1 cellular context compared by ENCODE assay signal in genomic region chr19:12956446-12957388, GRCh38.
A peak's percentile ranks its signal among the peaks of the same experiment; 100 is the strongest.
TF ChIP-seq lines count a peak whose summit lies in the region.

Gene GADD45GIP1 (minus strand): TSS chr19:12957223. CDS start chr19:12957212, 11 bp downstream.

TF ChIP-seq in HepG2, 621 proteins besides CTCF, POLR2A, EP300 and RAD21 (continued from another document and continues in another):
- TF ChIP-seq ZBTB2 (CRISPR knock-in tag; IDR thresholded peaks at IDR 0.05; ENCODE audit: low read depth) (peak; percentile 65; the same call in 1 of the 2 replicates), ZNF749 (CRISPR knock-in tag; IDR thresholded peaks at IDR 0.05; ENCODE audit: borderline replicate concordance) (no peak), GMEB1 (CRISPR knock-in tag; IDR thresholded peaks at IDR 0.05; ENCODE audit: borderline replicate concordance) (peak; percentile 63; the same call in 1 of the 2 replicates), GMEB2 (CRISPR knock-in tag; IDR thresholded peaks at IDR 0.05; ENCODE audit: low read depth) (no peak), TFDP2 (CRISPR knock-in tag; IDR thresholded peaks at IDR 0.05) (peak; percentile 50; the same call in 1 of the 2 replicates), TRIM22 (IDR thresholded peaks at IDR 0.05) (no peak), ZNF737 (CRISPR knock-in tag; IDR thresholded peaks at IDR 0.05; ENCODE audit: borderline replicate concordance) (peak; percentile 67; the same call in 1 of the 2 replicates), ZNF646 (CRISPR knock-in tag; IDR thresholded peaks at IDR 0.05) (no peak), ZNF501 (CRISPR knock-in tag; IDR thresholded peaks at IDR 0.05) (peak; percentile 86), BRF2 (CRISPR knock-in tag; IDR thresholded peaks at IDR 0.05) (no peak), TSC22D2 (CRISPR knock-in tag; IDR thresholded peaks at IDR 0.05; ENCODE audit: borderline replicate concordance) (peak; percentile 53; the same call in 1 of the 2 replicates), ZNF607 (CRISPR knock-in tag; IDR thresholded peaks at IDR 0.05; ENCODE audit: borderline replicate concordance) (peak; percentile 90), ZBTB4 (CRISPR knock-in tag; IDR thresholded peaks at IDR 0.05; ENCODE audit: borderline replicate concordance) (no peak), RFX3 (CRISPR knock-in tag; IDR thresholded peaks at IDR 0.05) (no peak), THAP11 (CRISPR knock-in tag; IDR thresholded peaks at IDR 0.05) (peak; percentile 80), ZNF17 (CRISPR knock-in tag; IDR thresholded peaks at IDR 0.05) (0 out of 2 replicates have a peak, but pooled peaks have one; percentile 47), KDM5B (CRISPR knock-in tag; IDR thresholded peaks at IDR 0.05; ENCODE audit: borderline replicate concordance) (peak; percentile 78; the same call in 1 of the 2 replicates), ZNF121 (CRISPR knock-in tag; IDR thresholded peaks at IDR 0.05) (peak; percentile 95), MAF1 (CRISPR knock-in tag; IDR thresholded peaks at IDR 0.05; ENCODE audit: borderline replicate concordance) (no peak), ATF2 (CRISPR knock-in tag; IDR thresholded peaks at IDR 0.05) (peak; percentile 18; the same call in 1 of the 2 replicates), GABPB1 (CRISPR knock-in tag; IDR thresholded peaks at IDR 0.05) (peak; percentile 75; the same call in 1 of the 2 replicates), POGZ (CRISPR knock-in tag; IDR thresholded peaks at IDR 0.05) (peak; percentile 51; the same call in 1 of the 2 replicates), RARG (CRISPR knock-in tag; IDR thresholded peaks at IDR 0.05; ENCODE audit: low read depth) (no peak), ZNF770 (CRISPR knock-in tag; IDR thresholded peaks at IDR 0.05) (peak; percentile 36; the same call in 1 of the 2 replicates), ZNF280B (CRISPR knock-in tag; IDR thresholded peaks at IDR 0.05; ENCODE audit: borderline replicate concordance) (peak; percentile 55; the same call in 1 of the 2 replicates), SCMH1 (CRISPR knock-in tag; IDR thresholded peaks at IDR 0.05; ENCODE audit: borderline replicate concordance) (no peak), ZNF530 (CRISPR knock-in tag; IDR thresholded peaks at IDR 0.05; ENCODE audit: low read depth) (no peak), ETV6 (CRISPR knock-in tag; conservative IDR thresholded peaks at IDR 0.05) (no peak)
